ENCODE assay signal across 8 cellular contexts in genomic region chr4:108172231-108172779, GRCh38.
A peak's percentile ranks its signal among the peaks of the same experiment; 100 is the strongest.
DNase-seq lines count a peak whose midpoint lies in the region; ATAC-seq and TF ChIP-seq lines count a peak whose summit lies in the region.

No MANE protein-coding gene starts in this region.

- no peaks in the 10 kb centered on the region for H3K79me2 ChIP-seq in KMS-11 (ENCODE audit: insufficient read depth, low read depth)

- DNase-seq in AG04449 (ENCODE audit: low read depth, low spot score) (no peak), HCEC 1CT (no peak), NCI-H1417 treated with DMSO at 0.1 percent for 48 hours (lab: John Stamatoyannopoulos, UW) (no peak)
- DNase-seq in stimulated activated CD4-positive, alpha-beta T cell treated with anti-CD3 and anti-CD28 coated beads, TNF-alpha, amount 100 ng/mL, for 4 hours (ENCODE audit: low read depth in 3 of 3): peak in 2 of 3 experiments; percentile 7 to 44

- CTCF ChIA-PET in AG04449 (lab: Yijun Ruan, JAX): no interaction called here

- H4K20me1 ChIP-seq in KMS-11 (ENCODE audit: insufficient read depth): no peaks in the 10 kb centered on the region

- peak overlapping the region; percentile 91 for H2AFZ ChIP-seq in KMS-11 (ENCODE audit: low read depth)

- H3K9me3 Mint-ChIP-seq in activated naive CD4-positive, alpha-beta T cell treated with anti-CD3 and anti-CD28 coated beads, Interleukin-2, amount 50 U/mL, for 24 hours: no peaks in the 10 kb centered on the region

- H3K27me3 Mint-ChIP-seq in activated naive CD4-positive, alpha-beta T cell treated with anti-CD3 and anti-CD28 coated beads, Interleukin-2, amount 50 U/mL, for 24 hours: no peaks in the 10 kb centered on the region

- POLR2A ChIA-PET in AG04449 (lab: Yijun Ruan, JAX): no interaction called here

- H3K4me2 ChIP-seq in KMS-11: peak overlapping the region; percentile 79

- H3K4me3 Mint-ChIP-seq in activated naive CD4-positive, alpha-beta T cell treated with anti-CD3 and anti-CD28 coated beads, Interleukin-2, amount 50 U/mL, for 24 hours: peak overlapping the region; percentile 92

- H3K27ac ChIP-seq in KMS-11 (peak overlapping the region; percentile 55), iPS-20b (ENCODE audit: low read length) (no peak overlapping the region)

- peak overlapping the region; percentile 49; the same call in 1 of the 2 replicates for H3K4me3 ChIP-seq in AG04449 (ENCODE audit: low read depth, low read length)
- no peak overlapping the region for H3K4me3 ChIP-seq in KMS-11 (IDR thresholded peaks at IDR 0.05; ENCODE audit: insufficient read depth, low read depth, low read length)
- H3K4me3 ChIP-seq in iPS-20b (ENCODE audit: low read length): peak overlapping the region; percentile 57

- H3K27me3 ChIP-seq in KMS-11 (ENCODE audit: insufficient read depth, low read depth) (peaks cover 13% of the 10 kb centered on the region), iPS-20b (ENCODE audit: insufficient read depth, low read length) (peaks cover 98% of the 10 kb centered on the region)

- H3K4me1 Mint-ChIP-seq in activated naive CD4-positive, alpha-beta T cell treated with anti-CD3 and anti-CD28 coated beads, Interleukin-2, amount 50 U/mL, for 24 hours: peaks cover 54% of the 10 kb centered on the region

- peak; percentile 29 for ATAC-seq in GM19372 (IDR thresholded peaks at IDR 0.05; ENCODE audit: low read depth, unreplicated experiment)

- H3K36me3 ChIP-seq in KMS-11 (ENCODE audit: insufficient read depth) (no peaks in the 10 kb centered on the region), iPS-20b (ENCODE audit: insufficient read depth, low read depth, low read length) (no peaks in the 10 kb centered on the region)

- peaks cover 7% of the 10 kb centered on the region for H3K4me1 ChIP-seq in KMS-11 (ENCODE audit: low read depth, poor library complexity, severe bottlenecking)
- H3K4me1 ChIP-seq in iPS-20b (ENCODE audit: insufficient read depth, low read length): peaks cover 19% of the 10 kb centered on the region; the same call in 1 of the 2 replicates

- peak overlapping the region; percentile 92 for H3K27ac Mint-ChIP-seq in activated naive CD4-positive, alpha-beta T cell treated with anti-CD3 and anti-CD28 coated beads, Interleukin-2, amount 50 U/mL, for 24 hours

- TF ChIP-seq CTCF in AG04449 (IDR thresholded peaks at IDR 0.05; ENCODE audit: insufficient read depth, low read length, missing control alignments): no peak
- TF ChIP-seq CTCF in KMS-11 (conservative IDR thresholded peaks at IDR 0.05; ENCODE audit: low read depth, low read length): no peak

- no peaks in the 10 kb centered on the region for H3K9me3 ChIP-seq in iPS-20b (ENCODE audit: insufficient read depth, low read depth, low read length)

- H3K9ac ChIP-seq in KMS-11: peak overlapping the region; percentile 66
- H3K9ac ChIP-seq in iPS-20b (ENCODE audit: low read depth, low read length): peak overlapping the region; percentile 25; the same call in 1 of the 2 replicates

- H3K36me3 Mint-ChIP-seq in activated naive CD4-positive, alpha-beta T cell treated with anti-CD3 and anti-CD28 coated beads, Interleukin-2, amount 50 U/mL, for 24 hours: peaks cover 4% of the 10 kb centered on the region

Comparison
In these comparisons a context has a peak if more than half of its experiments do, and no peak if none do; other contexts are left out.
1. DNase-seq: peak in stimulated activated CD4-positive, alpha-beta T cell treated with anti-CD3 and anti-CD28 coated beads, TNF-alpha, amount 100 ng/mL, for 4 hours (2 of 3); none in AG04449 (single experiment), HCEC 1CT (single experiment) and NCI-H1417 treated with DMSO at 0.1 percent for 48 hours (single experiment).